Comparison of ENCODE assay signal across 1 cellular context in genomic region chr1:27099154-27099903, GRCh38.
TF ChIP-seq lines count a peak whose summit lies in the region.

No MANE protein-coding gene starts in this region.

TF ChIP-seq in HepG2, 621 proteins besides CTCF, POLR2A, EP300 and RAD21 (continued from another document and continues in another):
- TF ChIP-seq ZBTB37 (CRISPR knock-in tag; IDR thresholded peaks at IDR 0.05) (no peak), ZNF446 (CRISPR knock-in tag; IDR thresholded peaks at IDR 0.05) (no peak), NRL (CRISPR knock-in tag; IDR thresholded peaks at IDR 0.05; ENCODE audit: borderline replicate concordance) (no peak), ZNF549 (CRISPR knock-in tag; IDR thresholded peaks at IDR 0.05) (no peak), ZBTB7A (CRISPR knock-in tag; IDR thresholded peaks at IDR 0.05) (no peak), MEF2D (CRISPR knock-in tag; IDR thresholded peaks at IDR 0.05) (no peak), ZNF496 (CRISPR knock-in tag; IDR thresholded peaks at IDR 0.05; ENCODE audit: insufficient replicate concordance) (no peak), SP5 (CRISPR knock-in tag; IDR thresholded peaks at IDR 0.05; ENCODE audit: borderline replicate concordance, low read depth) (no peak), ZNF589 (CRISPR knock-in tag; conservative IDR thresholded peaks at IDR 0.05) (no peak), ZBTB26 (CRISPR knock-in tag; IDR thresholded peaks at IDR 0.05; ENCODE audit: borderline replicate concordance) (no peak), THYN1 (CRISPR knock-in tag; IDR thresholded peaks at IDR 0.05; ENCODE audit: borderline replicate concordance, low read depth) (no peak), PBX3 (CRISPR knock-in tag; IDR thresholded peaks at IDR 0.05; ENCODE audit: borderline replicate concordance) (no peak), ZNF569 (CRISPR knock-in tag; IDR thresholded peaks at IDR 0.05; ENCODE audit: borderline replicate concordance) (no peak), MZF1 (CRISPR knock-in tag; IDR thresholded peaks at IDR 0.05; ENCODE audit: borderline replicate concordance) (no peak), ZNF883 (CRISPR knock-in tag; IDR thresholded peaks at IDR 0.05; ENCODE audit: not compliant biosample characterization) (peak; percentile 26), CENPBD1 (CRISPR knock-in tag; IDR thresholded peaks at IDR 0.05; ENCODE audit: borderline replicate concordance, low read depth) (no peak), ZNF792 (CRISPR knock-in tag; IDR thresholded peaks at IDR 0.05) (no peak), ZNF256 (CRISPR knock-in tag; conservative IDR thresholded peaks at IDR 0.05) (no peak), ZNF609 (CRISPR knock-in tag; IDR thresholded peaks at IDR 0.05; ENCODE audit: borderline replicate concordance) (no peak), ZFP91 (CRISPR knock-in tag; IDR thresholded peaks at IDR 0.05; ENCODE audit: borderline replicate concordance) (0 out of 2 replicates have a peak, but pooled peaks have one; percentile 2), CREM (IDR thresholded peaks at IDR 0.05) (peak; percentile 53; the same call in 1 of the 2 replicates), CREM (CRISPR knock-in tag; IDR thresholded peaks at IDR 0.05) (no peak), ZMYM3 (CRISPR knock-in tag; IDR thresholded peaks at IDR 0.05) (no peak), IKZF1 (IDR thresholded peaks at IDR 0.05) (no peak), MIER3 (CRISPR knock-in tag; IDR thresholded peaks at IDR 0.05; ENCODE audit: borderline replicate concordance) (no peak), ZMAT5 (CRISPR knock-in tag; IDR thresholded peaks at IDR 0.05; ENCODE audit: borderline replicate concordance, low read depth) (no peak), MLLT10 (CRISPR knock-in tag; IDR thresholded peaks at IDR 0.05) (no peak), ZNF296 (CRISPR knock-in tag; conservative IDR thresholded peaks at IDR 0.05) (no peak), ZGPAT (CRISPR knock-in tag; IDR thresholded peaks at IDR 0.05) (no peak), ZFP37 (CRISPR knock-in tag; IDR thresholded peaks at IDR 0.05; ENCODE audit: borderline replicate concordance) (no peak), AHR (CRISPR knock-in tag; IDR thresholded peaks at IDR 0.05) (no peak), KLF15 (CRISPR knock-in tag; IDR thresholded peaks at IDR 0.05; ENCODE audit: borderline replicate concordance) (no peak), ZNF790 (CRISPR knock-in tag; IDR thresholded peaks at IDR 0.05; ENCODE audit: borderline replicate concordance) (no peak), PHF21A (CRISPR knock-in tag; IDR thresholded peaks at IDR 0.05) (peak; percentile 52; the same call in 1 of the 2 replicates), ZNF879 (CRISPR knock-in tag; IDR thresholded peaks at IDR 0.05) (no peak)
- TF ChIP-seq, protein P1, sequence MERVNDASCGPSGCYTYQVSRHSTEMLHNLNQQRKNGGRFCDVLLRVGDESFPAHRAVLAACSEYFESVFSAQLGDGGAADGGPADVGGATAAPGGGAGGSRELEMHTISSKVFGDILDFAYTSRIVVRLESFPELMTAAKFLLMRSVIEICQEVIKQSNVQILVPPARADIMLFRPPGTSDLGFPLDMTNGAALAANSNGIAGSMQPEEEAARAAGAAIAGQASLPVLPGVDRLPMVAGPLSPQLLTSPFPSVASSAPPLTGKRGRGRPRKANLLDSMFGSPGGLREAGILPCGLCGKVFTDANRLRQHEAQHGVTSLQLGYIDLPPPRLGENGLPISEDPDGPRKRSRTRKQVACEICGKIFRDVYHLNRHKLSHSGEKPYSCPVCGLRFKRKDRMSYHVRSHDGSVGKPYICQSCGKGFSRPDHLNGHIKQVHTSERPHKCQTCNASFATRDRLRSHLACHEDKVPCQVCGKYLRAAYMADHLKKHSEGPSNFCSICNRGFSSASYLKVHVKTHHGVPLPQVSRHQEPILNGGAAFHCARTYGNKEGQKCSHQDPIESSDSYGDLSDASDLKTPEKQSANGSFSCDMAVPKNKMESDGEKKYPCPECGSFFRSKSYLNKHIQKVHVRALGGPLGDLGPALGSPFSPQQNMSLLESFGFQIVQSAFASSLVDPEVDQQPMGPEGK (CRISPR knock-in tag; IDR thresholded peaks at IDR 0.05) = peak; percentile 6; the same call in 1 of the 2 replicates
- TF ChIP-seq, protein P2, sequence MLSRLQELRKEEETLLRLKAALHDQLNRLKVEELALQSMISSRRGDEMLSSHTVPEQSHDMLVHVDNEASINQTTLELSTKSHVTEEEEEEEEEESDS (CRISPR knock-in tag; IDR thresholded peaks at IDR 0.05; ENCODE audit: borderline replicate concordance) = no peak
- TF ChIP-seq, protein P3, sequence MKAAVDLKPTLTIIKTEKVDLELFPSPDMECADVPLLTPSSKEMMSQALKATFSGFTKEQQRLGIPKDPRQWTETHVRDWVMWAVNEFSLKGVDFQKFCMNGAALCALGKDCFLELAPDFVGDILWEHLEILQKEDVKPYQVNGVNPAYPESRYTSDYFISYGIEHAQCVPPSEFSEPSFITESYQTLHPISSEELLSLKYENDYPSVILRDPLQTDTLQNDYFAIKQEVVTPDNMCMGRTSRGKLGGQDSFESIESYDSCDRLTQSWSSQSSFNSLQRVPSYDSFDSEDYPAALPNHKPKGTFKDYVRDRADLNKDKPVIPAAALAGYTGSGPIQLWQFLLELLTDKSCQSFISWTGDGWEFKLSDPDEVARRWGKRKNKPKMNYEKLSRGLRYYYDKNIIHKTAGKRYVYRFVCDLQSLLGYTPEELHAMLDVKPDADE (CRISPR knock-in tag; IDR thresholded peaks at IDR 0.05) = no peak
- TF ChIP-seq, protein P4, sequence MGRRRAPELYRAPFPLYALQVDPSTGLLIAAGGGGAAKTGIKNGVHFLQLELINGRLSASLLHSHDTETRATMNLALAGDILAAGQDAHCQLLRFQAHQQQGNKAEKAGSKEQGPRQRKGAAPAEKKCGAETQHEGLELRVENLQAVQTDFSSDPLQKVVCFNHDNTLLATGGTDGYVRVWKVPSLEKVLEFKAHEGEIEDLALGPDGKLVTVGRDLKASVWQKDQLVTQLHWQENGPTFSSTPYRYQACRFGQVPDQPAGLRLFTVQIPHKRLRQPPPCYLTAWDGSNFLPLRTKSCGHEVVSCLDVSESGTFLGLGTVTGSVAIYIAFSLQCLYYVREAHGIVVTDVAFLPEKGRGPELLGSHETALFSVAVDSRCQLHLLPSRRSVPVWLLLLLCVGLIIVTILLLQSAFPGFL (CRISPR knock-in tag; IDR thresholded peaks at IDR 0.05) = no peak
- TF ChIP-seq, protein P5, sequence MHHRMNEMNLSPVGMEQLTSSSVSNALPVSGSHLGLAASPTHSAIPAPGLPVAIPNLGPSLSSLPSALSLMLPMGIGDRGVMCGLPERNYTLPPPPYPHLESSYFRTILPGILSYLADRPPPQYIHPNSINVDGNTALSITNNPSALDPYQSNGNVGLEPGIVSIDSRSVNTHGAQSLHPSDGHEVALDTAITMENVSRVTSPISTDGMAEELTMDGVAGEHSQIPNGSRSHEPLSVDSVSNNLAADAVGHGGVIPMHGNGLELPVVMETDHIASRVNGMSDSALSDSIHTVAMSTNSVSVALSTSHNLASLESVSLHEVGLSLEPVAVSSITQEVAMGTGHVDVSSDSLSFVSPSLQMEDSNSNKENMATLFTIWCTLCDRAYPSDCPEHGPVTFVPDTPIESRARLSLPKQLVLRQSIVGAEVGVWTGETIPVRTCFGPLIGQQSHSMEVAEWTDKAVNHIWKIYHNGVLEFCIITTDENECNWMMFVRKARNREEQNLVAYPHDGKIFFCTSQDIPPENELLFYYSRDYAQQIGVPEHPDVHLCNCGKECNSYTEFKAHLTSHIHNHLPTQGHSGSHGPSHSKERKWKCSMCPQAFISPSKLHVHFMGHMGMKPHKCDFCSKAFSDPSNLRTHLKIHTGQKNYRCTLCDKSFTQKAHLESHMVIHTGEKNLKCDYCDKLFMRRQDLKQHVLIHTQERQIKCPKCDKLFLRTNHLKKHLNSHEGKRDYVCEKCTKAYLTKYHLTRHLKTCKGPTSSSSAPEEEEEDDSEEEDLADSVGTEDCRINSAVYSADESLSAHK (CRISPR knock-in tag; IDR thresholded peaks at IDR 0.05; ENCODE audit: borderline replicate concordance) = no peak
